ENCODE assay signal across 8 cellular contexts in genomic region chr6:29217242-29217641, GRCh38. TPM values are rescaled to one million over a fixed set of nuclear protein-coding genes. Genes with fewer than 3 reads are reported as not detected.
"Had no signal": no experiment of that assay in that cellular context is flagged by ENCODE, and none has a peak within 500 bp of the region (broad histone marks: within the 10 kb centered on the region; RNA-seq: fewer than 3 reads in every experiment).

No MANE protein-coding gene starts in this region.

RNA-seq across cellular contexts. Expression of gene OR2J2, which starts 46.5 kb away (rescaled TPM):
- total RNA-seq: M059J, OCI-LY7, PC-9, Right ventricle myocardium inferior, RPMI7951, SJCRH30, SK-MEL-5, T-cell had no signal
